Comparison of ENCODE assay signal across 18 cellular contexts in genomic region chr9:4211022-4211421, GRCh38.
DNase-seq lines count a peak whose midpoint lies in the region; TF ChIP-seq lines count a peak whose summit lies in the region.
"Had no signal": no experiment of that assay in that cellular context is flagged by ENCODE, and none has a peak within 500 bp of the region (broad histone marks: within the 10 kb centered on the region; RNA-seq: fewer than 3 reads in every experiment).

No MANE protein-coding gene starts in this region.

- H3K27me3 Mint-ChIP-seq in neural progenitor cell (ENCODE audit: insufficient read depth, low read depth), result no peaks in the 10 kb centered on the region
- H3K27me3 Mint-ChIP-seq: CD4-positive, CD25-positive, alpha-beta regulatory T cell had no signal

- POLR2A ChIA-PET in RWPE1 (lab: Yijun Ruan, JAX; ENCODE audit: low non-redundant PET), result no interaction called here

- H3K4me2 ChIP-seq in hepatocyte (no peak overlapping the region), neural progenitor cell (no peak overlapping the region)

- intact Hi-C loops in left ventricle myocardium inferior (cut with micrococcal nuclease), result no loop called here

- H3F3A ChIP-seq in neural progenitor cell (ENCODE audit: low read depth), result no peaks in the 10 kb centered on the region

- no peaks in the 10 kb centered on the region for H3K27me3 ChIP-seq in hepatocyte
- no peaks in the 10 kb centered on the region for H3K27me3 ChIP-seq in neural progenitor cell
- no peaks in the 10 kb centered on the region for H3K27me3 ChIP-seq in right atrium auricular region
- H3K27me3 ChIP-seq in left ventricle myocardium inferior (ENCODE audit: low read depth), result no peaks in the 10 kb centered on the region
- H3K27me3 ChIP-seq: BE2C had no signal

- H4K20me1 ChIP-seq in hepatocyte (ENCODE audit: insufficient read depth, poor library complexity, severe bottlenecking) (no peaks in the 10 kb centered on the region), neural progenitor cell (ENCODE audit: low read depth) (no peaks in the 10 kb centered on the region)

- no peaks in the 10 kb centered on the region for H3K9me3 Mint-ChIP-seq in neural progenitor cell
- H3K9me3 Mint-ChIP-seq: CD4-positive, CD25-positive, alpha-beta regulatory T cell had no signal

- peak; percentile 57 for DNase-seq in HT-29 (ENCODE audit: low spot score)
- DNase-seq in hepatocyte (ENCODE audit: low spot score), result no peak
- DNase-seq in neural progenitor cell (ENCODE audit: low spot score), result no peak
- DNase-seq in right atrium auricular region (ENCODE audit: low spot score), result no peak
- no peak for DNase-seq in GM10266 (ENCODE audit: extremely low spot score)
- DNase-seq in RWPE1 (ENCODE audit: low spot score), result no peak
- DNase-seq in left ventricle myocardium inferior, result no peak
- DNase-seq: ACHN; BE2C; C1 segment of cervical spinal cord; Caco-2; CD4-positive, CD25-positive, alpha-beta regulatory T cell; DMS153; DMS79; GDM1; HCEC 1CT had no signal

- no peaks in the 10 kb centered on the region for H3K9me3 ChIP-seq in hepatocyte (ENCODE audit: low read depth)
- H3K9me3 ChIP-seq in neural progenitor cell (ENCODE audit: low read depth), result no peaks in the 10 kb centered on the region
- H3K9me3 ChIP-seq in right atrium auricular region, result no peaks in the 10 kb centered on the region
- H3K9me3 ChIP-seq in left ventricle myocardium inferior (replicated peaks), result no peaks in the 10 kb centered on the region
- H3K9me3 ChIP-seq: BE2C, Caco-2 had no signal

- TF ChIP-seq CTCF in 22Rv1 (IDR thresholded peaks at IDR 0.05) (no peak), hepatocyte (IDR thresholded peaks at IDR 0.05; ENCODE audit: poor library complexity) (no peak), neural progenitor cell (IDR thresholded peaks at IDR 0.05) (no peak), right atrium auricular region (IDR thresholded peaks at IDR 0.05) (no peak), GM10266 (IDR thresholded peaks at IDR 0.05; ENCODE audit: control insufficient read depth, insufficient read depth, low read depth, missing control alignments) (no peak), RWPE1 (conservative IDR thresholded peaks at IDR 0.05; ENCODE audit: low read depth) (no peak), left ventricle myocardium inferior (IDR thresholded peaks at IDR 0.05; ENCODE audit: borderline replicate concordance) (no peak)

- 80% methylated on average over 3 of the region's 3 CpGs for WGBS in hepatocyte (ENCODE audit: low lambda C conversion rate, missing lambda C conversion rate)

- H3K27ac Mint-ChIP-seq in neural progenitor cell, result peak overlapping the region; percentile 44
- H3K27ac Mint-ChIP-seq: CD4-positive, CD25-positive, alpha-beta regulatory T cell had no signal

- H3K4me3 Mint-ChIP-seq in neural progenitor cell, result no peak overlapping the region
- H3K4me3 Mint-ChIP-seq: CD4-positive, CD25-positive, alpha-beta regulatory T cell had no signal

- H3K4me1 ChIP-seq in hepatocyte (ENCODE audit: insufficient read depth), result peaks cover 6% of the 10 kb centered on the region
- peaks cover 26% of the 10 kb centered on the region for H3K4me1 ChIP-seq in neural progenitor cell
- peaks cover 0 to 16% of the 10 kb centered on the region in 2 donors for H3K4me1 ChIP-seq in right atrium auricular region
- H3K4me1 ChIP-seq in left ventricle myocardium inferior, result peaks cover 20% of the 10 kb centered on the region
- H3K4me1 ChIP-seq: BE2C, Caco-2 had no signal

- H3K36me3 ChIP-seq in hepatocyte (replicated peaks; ENCODE audit: insufficient read depth, low read depth) (no peaks in the 10 kb centered on the region), neural progenitor cell (no peaks in the 10 kb centered on the region), right atrium auricular region (no peaks in the 10 kb centered on the region), left ventricle myocardium inferior (no peaks in the 10 kb centered on the region)
- H3K36me3 ChIP-seq: BE2C had no signal

- peaks cover 36% of the 10 kb centered on the region for H3K4me1 Mint-ChIP-seq in neural progenitor cell
- H3K4me1 Mint-ChIP-seq: CD4-positive, CD25-positive, alpha-beta regulatory T cell had no signal

- H3K27ac ChIP-seq in 22Rv1 (peak overlapping the region; percentile 59), hepatocyte (peak overlapping the region; percentile 10), neural progenitor cell (no peak overlapping the region), right atrium auricular region (no peak overlapping the region), RWPE1 (no peak overlapping the region), left ventricle myocardium inferior (replicated peaks) (no peak overlapping the region)

- no peak overlapping the region for H3K9ac ChIP-seq in neural progenitor cell

- peaks cover 34% of the 10 kb centered on the region for H3K36me3 Mint-ChIP-seq in neural progenitor cell
- H3K36me3 Mint-ChIP-seq: CD4-positive, CD25-positive, alpha-beta regulatory T cell had no signal

- H3K9me2 ChIP-seq in hepatocyte (replicated peaks; ENCODE audit: insufficient read depth), result no peaks in the 10 kb centered on the region

- H3K79me2 ChIP-seq in hepatocyte (peaks cover 7% of the 10 kb centered on the region), neural progenitor cell (ENCODE audit: low read depth) (peaks cover 93% of the 10 kb centered on the region)

- CTCF ChIA-PET in RWPE1 (lab: Yijun Ruan, JAX), result interaction anchor here (0.7 kb wide), 1 partner anchor 1084 kb away, joined by 4 read pairs; no protein-coding TSS in a partner anchor

- H2AFZ ChIP-seq in hepatocyte (no peak overlapping the region), neural progenitor cell (replicated peaks) (no peak overlapping the region)

- H3K4me3 ChIP-seq in hepatocyte (no peak overlapping the region), neural progenitor cell (no peak overlapping the region), right atrium auricular region (no peak overlapping the region), left ventricle myocardium inferior (no peak overlapping the region)
- H3K4me3 ChIP-seq: K562 had no signal

Comparison
In these comparisons a context has a peak if more than half of its experiments do, and no peak if none do; other contexts are left out.
1. H3K27ac ChIP-seq: peak in 22Rv1 (single experiment) and hepatocyte (single experiment); none in neural progenitor cell (single experiment), right atrium auricular region (0 of 2), RWPE1 (single experiment) and left ventricle myocardium inferior (single experiment).